8 cellular contexts compared by ENCODE assay signal in genomic region chr17:80990921-80991644, GRCh38. TPM values are rescaled to one million over a fixed set of nuclear protein-coding genes. Genes with fewer than 3 reads are reported as not detected.
DNase-seq lines count a peak whose midpoint lies in the region; ATAC-seq and TF ChIP-seq lines count a peak whose summit lies in the region.

No MANE protein-coding gene starts in this region.

- H3K27me3 ChIP-seq in hepatocyte (no peaks in the 10 kb centered on the region), spleen (replicated peaks in 1 of 7) (no peaks in the 10 kb centered on the region)

- no peaks in the 10 kb centered on the region for H3K9me2 ChIP-seq in hepatocyte (replicated peaks; ENCODE audit: insufficient read depth)

- ATAC-seq in T-helper 17 cell, result peak; percentile 63
- no peak for ATAC-seq in GM19467 (IDR thresholded peaks at IDR 0.05; ENCODE audit: unreplicated experiment)
- no peak for ATAC-seq in HG03469 (IDR thresholded peaks at IDR 0.05; ENCODE audit: unreplicated experiment)

- H3K79me2 ChIP-seq in hepatocyte, result peaks cover 12% of the 10 kb centered on the region

- H3K27me3 Mint-ChIP-seq in T-helper 17 cell, result no peaks in the 10 kb centered on the region

- H3K4me1 Mint-ChIP-seq in T-helper 17 cell, result peaks cover 5% of the 10 kb centered on the region

- intact Hi-C loops in spleen (cut with DNase I; ENCODE audit: low total_unique reads), result loop anchor here (10.0 kb wide), 1 partner anchor 104 kb away; no protein-coding TSS in a partner anchor

- H3K9me3 ChIP-seq in T-helper 17 cell (ENCODE audit: control insufficient read depth, low read length, poor library complexity, severe bottlenecking) (no peaks in the 10 kb centered on the region), hepatocyte (ENCODE audit: low read depth) (no peaks in the 10 kb centered on the region), spleen (no peaks in the 10 kb centered on the region)

- 55% methylated on average over 22 of the region's 22 CpGs for WGBS in hepatocyte (ENCODE audit: low lambda C conversion rate, missing lambda C conversion rate)
- WGBS in spleen, 5 donors, result 30 to 47% (median 47%) methylated on average over 14 to 22 of the region's 22 CpGs

- H3K27ac Mint-ChIP-seq in T-helper 17 cell, result peak overlapping the region; percentile 92

- H3K4me3 ChIP-seq in hepatocyte (peak overlapping the region; percentile 100), spleen (peak overlapping the region; percentile 74 to 100 (median 95))

- H3K4me1 ChIP-seq in hepatocyte (ENCODE audit: insufficient read depth) (peaks cover 10% of the 10 kb centered on the region), spleen (peaks cover 41 to 83% (median 68%) of the 10 kb centered on the region in 6 donors)

- no peaks in the 10 kb centered on the region for H4K20me1 ChIP-seq in hepatocyte (ENCODE audit: insufficient read depth, poor library complexity, severe bottlenecking)

- H3K4me2 ChIP-seq in hepatocyte, result peak overlapping the region; percentile 99

- no peak for TF ChIP-seq POLR2A in spleen (IDR thresholded peaks at IDR 0.05)

- H3K4me3 Mint-ChIP-seq in T-helper 17 cell, result peak overlapping the region; percentile 81

- peak overlapping the region; percentile 100 for H2AFZ ChIP-seq in hepatocyte

- no peaks in the 10 kb centered on the region for H3K36me3 Mint-ChIP-seq in T-helper 17 cell (ENCODE audit: low read depth)

- TF ChIP-seq CTCF in hepatocyte (IDR thresholded peaks at IDR 0.05; ENCODE audit: poor library complexity) (no peak), spleen (IDR thresholded peaks at IDR 0.05 in 8 of 11, conservative IDR thresholded peaks at IDR 0.05 in 3 of 11) (no peak)

- DNase-seq in DMS53 (lab: John Stamatoyannopoulos, UW) (peak; percentile 54), DMS53 treated with DMSO at 0.1 percent for 48 hours (lab: John Stamatoyannopoulos, UW; ENCODE audit: unreplicated experiment) (no peak), T-helper 17 cell (no peak), hepatocyte (ENCODE audit: low spot score) (no peak), spleen (peak; percentile 73)
- DNase-seq in effector CD8-positive, alpha-beta T cell (lab: John Stamatoyannopoulos, UW), result no peak

- H3K27ac ChIP-seq in hepatocyte, result no peak overlapping the region
- peak overlapping the region; percentile 37 to 85 (median 70) for H3K27ac ChIP-seq in spleen

- H3K36me3 ChIP-seq in hepatocyte (replicated peaks; ENCODE audit: insufficient read depth, low read depth) (no peaks in the 10 kb centered on the region), spleen (peaks cover 0 to 26% (median 16%) of the 10 kb centered on the region in 6 donors)

RNA-seq across cellular contexts. Expression of gene CHMP6, which starts 0.6 kb away (rescaled TPM):
- 10 to 100 TPM; 21.0 to 25.6 TPM for total RNA-seq in T-helper 17 cell
- 16.9 and 27.8 TPM in 2 replicates for total RNA-seq in hepatocyte
- 30.8 and 38.3 TPM in 2 replicates for polyA plus RNA-seq in hepatocyte
- 10 to 100 TPM; 23.0 to 35.7 (median 31.5) TPM for total RNA-seq in spleen
- polyA plus RNA-seq in spleen, result 10 to 100 TPM; 24.0 to 41.1 (median 25.4) TPM

RNA-seq across cellular contexts. Expression of gene BAIAP2, which starts 43.9 kb away (rescaled TPM):
- total RNA-seq in T-helper 17 cell (10 to 100 TPM; 11.0 to 13.9 TPM), hepatocyte (15.8 and 27.1 TPM in 2 replicates), spleen (10 to 100 TPM; 12.7 to 33.2 (median 23.4) TPM)
- polyA plus RNA-seq in hepatocyte (49.7 and 60.0 TPM in 2 replicates), spleen (10 to 100 TPM in 1 of 3 donors, 1 to 10 TPM in 2; 2.8 to 11.8 (median 4.4) TPM)

Comparison
In these comparisons a context has a peak if more than half of its experiments do, and no peak if none do; other contexts are left out.
1. DNase-seq: peak in DMS53 (single experiment) and spleen (single experiment); none in DMS53 treated with DMSO at 0.1 percent for 48 hours (single experiment), T-helper 17 cell (0 of 3), hepatocyte (single experiment) and effector CD8-positive, alpha-beta T cell (single experiment).